9 cellular contexts compared by ENCODE assay signal in the genomic region with DNA sequence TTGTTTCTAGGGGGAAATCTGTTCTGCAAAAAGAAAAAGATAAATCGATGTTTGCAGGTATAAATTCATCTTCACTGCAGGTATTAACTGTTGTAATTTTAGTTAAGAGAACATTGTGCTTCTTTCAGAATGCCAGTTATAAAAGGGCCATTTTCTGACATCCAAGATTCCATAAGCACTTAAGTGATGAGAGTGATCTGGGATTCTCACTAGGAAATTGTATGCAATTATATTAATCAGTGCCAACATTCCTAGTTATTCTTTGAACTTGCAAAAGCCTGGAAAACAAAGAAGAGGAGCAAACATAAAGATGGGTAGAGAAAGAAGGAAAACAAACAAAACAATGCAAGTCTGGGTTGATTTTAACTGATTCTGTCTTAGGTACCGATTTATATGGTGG. TPM values are rescaled to one million over a fixed set of nuclear protein-coding genes. Genes with fewer than 3 reads are reported as not detected.
"Had no signal": no experiment of that assay in that cellular context is flagged by ENCODE, and none has a peak within 500 bp of the region (broad histone marks: within the 10 kb centered on the region; RNA-seq: fewer than 3 reads in every experiment).

No MANE protein-coding gene starts in this region.

- DNase-seq: H7, HFFc6, IMR-90 had no signal

- H3K4me3 ChIP-seq: GM23338, HAP-1, K562 had no signal

- H3K4me1 ChIP-seq: HAP-1 had no signal

- H3K36me3 ChIP-seq: HAP-1 had no signal

- H3K4me2 ChIP-seq: GM23338 had no signal

- H3K9me3 ChIP-seq: HAP-1 had no signal

- ATAC-seq: GM23338, HCT116, K562 had no signal

- H2AFZ ChIP-seq: GM23338 had no signal

RNA-seq across cellular contexts. Expression of gene DDI1, which starts 5.4 kb away (rescaled TPM):
- total RNA-seq: GM23338, H1, H7, HFFc6, HT-29, IMR-90, K562 had no signal
- polyA plus RNA-seq: H1, IMR-90, K562 had no signal
